1 cellular context compared by ENCODE assay signal in the genomic region with DNA sequence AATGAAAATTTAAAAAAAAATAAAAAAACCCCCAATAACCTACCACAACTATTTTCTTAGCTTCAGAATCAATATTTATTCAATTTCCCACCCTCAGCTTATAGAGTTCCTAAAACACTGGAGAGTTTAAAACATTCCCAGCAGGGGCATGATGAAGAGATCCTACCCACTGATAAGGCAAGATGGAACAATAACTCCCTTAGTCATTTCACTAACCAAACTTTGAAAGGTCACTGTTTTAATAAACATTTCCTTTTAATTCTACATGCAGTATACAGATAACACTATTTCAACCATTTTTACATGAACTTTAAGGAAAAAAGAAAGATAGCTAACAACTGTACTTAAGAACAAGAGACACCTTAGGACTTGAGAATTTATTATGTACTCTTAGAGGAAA.
A peak's percentile ranks its signal among the peaks of the same experiment; 100 is the strongest.
TF ChIP-seq lines count a peak whose summit lies in the region.

No MANE protein-coding gene starts in this region.

TF ChIP-seq in K562, 482 proteins besides CTCF, POLR2A, EP300 and RAD21:
- TF ChIP-seq FOSL1 (tag; conservative IDR thresholded peaks at IDR 0.05) (0 out of 2 replicates have a peak, but pooled peaks have one; percentile 17), CREBBP (IDR thresholded peaks at IDR 0.05; ENCODE audit: low read depth, low read length) (no peak), NFE2 (IDR thresholded peaks at IDR 0.05; ENCODE audit: low read depth) (peak; percentile 46)
